In genomic region chr1:206023682-206024081, GRCh38 we compare ENCODE assay signal across 19 cellular contexts. TPM values are rescaled to one million over a fixed set of nuclear protein-coding genes. Genes with fewer than 3 reads are reported as not detected.
DNase-seq lines count a peak whose midpoint lies in the region; ATAC-seq and TF ChIP-seq lines count a peak whose summit lies in the region.
"Had no signal": no experiment of that assay in that cellular context is flagged by ENCODE, and none has a peak within 500 bp of the region (broad histone marks: within the 10 kb centered on the region; RNA-seq: fewer than 3 reads in every experiment).

CTSE (minus strand) TSS chr1:206023895; CDS start chr1:206023791, 104 bp downstream.

- DNase-seq in CD4-positive, CD25-positive, alpha-beta regulatory T cell, result no peak
- DNase-seq in body of pancreas (peak in 1 of 4 donors; percentile 21), lower lobe of right lung (peak; percentile 66), progenitor cell of endocrine pancreas (ENCODE audit: low spot score, unreplicated experiment) (no peak), T1000 (lab: John Stamatoyannopoulos, UW) (no peak)
- no peak for DNase-seq in activated CD4-positive, alpha-beta T cell treated with anti-CD3 and anti-CD28 coated beads, Interleukin-2, amount 50 U/mL, for 4 hours
- DNase-seq in stimulated activated naive CD8-positive, alpha-beta T cell treated with anti-CD3 and anti-CD28 coated beads, Interleukin-15, amount 100 ng/mL, for 72 hours, result no peak
- DNase-seq: GOT3, IMR-90, Kasumi-1, NCI-H1105, NCI-H1694 treated with DMSO at 0.1 percent for 48 hours, NCI-H2107, NCI-H2227 treated with DMSO at 0.1 percent for 48 hours, NCI-H524 treated with DMSO at 0.1 percent for 48 hours had no signal

- peaks cover 11% of the 10 kb centered on the region for H3K27me3 ChIP-seq in CD4-positive, CD25-positive, alpha-beta regulatory T cell (ENCODE audit: control insufficient read depth, insufficient read depth, low read length)
- H3K27me3 ChIP-seq in body of pancreas (no peaks in the 10 kb centered on the region), lower lobe of right lung (ENCODE audit: low read depth) (no peaks in the 10 kb centered on the region)
- H3K27me3 ChIP-seq: BLaER1 treated with 17β-estradiol and CSF1 and Interleukin-3, amounts not matched to agents 10 nM and 100 nM had no signal

- no peaks in the 10 kb centered on the region for H3K4me1 Mint-ChIP-seq in CD4-positive, CD25-positive, alpha-beta regulatory T cell
- H3K4me1 Mint-ChIP-seq in progenitor cell of endocrine pancreas (ENCODE audit: low read depth), result peaks cover 37% of the 10 kb centered on the region
- peaks cover 10% of the 10 kb centered on the region for H3K4me1 Mint-ChIP-seq in stimulated activated naive CD8-positive, alpha-beta T cell treated with anti-CD3 and anti-CD28 coated beads, Interleukin-15, amount 100 ng/mL, for 72 hours

- H3K9me3 Mint-ChIP-seq in CD4-positive, CD25-positive, alpha-beta regulatory T cell, result peaks cover 0 to 2% (median 0%) of the 10 kb centered on the region in 7 donors
- H3K9me3 Mint-ChIP-seq in progenitor cell of endocrine pancreas (ENCODE audit: low read depth), result peaks cover 3% of the 10 kb centered on the region
- H3K9me3 Mint-ChIP-seq in stimulated activated naive CD8-positive, alpha-beta T cell treated with anti-CD3 and anti-CD28 coated beads, Interleukin-15, amount 100 ng/mL, for 72 hours, result no peaks in the 10 kb centered on the region

- intact Hi-C loops in body of pancreas (cut with DNase I), result no loop called here
- intact Hi-C loops in lower lobe of right lung (cut with DNase I), result no loop called here

- no peak within 1 kb of the TSS for H3K4me3 Mint-ChIP-seq in CD4-positive, CD25-positive, alpha-beta regulatory T cell
- H3K4me3 Mint-ChIP-seq in progenitor cell of endocrine pancreas (ENCODE audit: low read depth), result peak within 1 kb of the TSS; percentile 17
- H3K4me3 Mint-ChIP-seq in stimulated activated naive CD8-positive, alpha-beta T cell treated with anti-CD3 and anti-CD28 coated beads, Interleukin-15, amount 100 ng/mL, for 72 hours, result no peak within 1 kb of the TSS

- H3K27ac ChIP-seq in CD4-positive, CD25-positive, alpha-beta regulatory T cell (ENCODE audit: insufficient read depth, low read length, poor library complexity, severe bottlenecking), result no peak within 1 kb of the TSS
- H3K27ac ChIP-seq in body of pancreas (no peak within 1 kb of the TSS), lower lobe of right lung (peak within 1 kb of the TSS; percentile 32)
- H3K27ac ChIP-seq: BLaER1 treated with 17β-estradiol and CSF1 and Interleukin-3, amounts not matched to agents 10 nM and 100 nM had no signal

- no peak for ATAC-seq in CD4-positive, CD25-positive, alpha-beta regulatory T cell (ENCODE audit: low read depth in 2 of 2)
- peak; percentile 57 for ATAC-seq in body of pancreas
- ATAC-seq in lower lobe of right lung, result peak; percentile 92 to 93
- no peak for ATAC-seq in stimulated activated naive CD8-positive, alpha-beta T cell treated with anti-CD3 and anti-CD28 coated beads, Interleukin-15, amount 100 ng/mL, for 72 hours
- no peak for ATAC-seq in HG03039 (IDR thresholded peaks at IDR 0.05; ENCODE audit: unreplicated experiment)
- ATAC-seq: Right ventricle myocardium inferior had no signal

- H3K36me3 Mint-ChIP-seq in CD4-positive, CD25-positive, alpha-beta regulatory T cell, result no peaks in the 10 kb centered on the region
- H3K36me3 Mint-ChIP-seq in progenitor cell of endocrine pancreas (ENCODE audit: insufficient read depth), result no peaks in the 10 kb centered on the region

- 46 to 53% methylated on average over 10 to 11 of the region's 11 CpGs for WGBS in body of pancreas, 2 donors

- no peaks in the 10 kb centered on the region for H3K36me3 ChIP-seq in CD4-positive, CD25-positive, alpha-beta regulatory T cell (ENCODE audit: control insufficient read depth, insufficient read depth, low read length)
- H3K36me3 ChIP-seq in body of pancreas (replicated peaks in 1 of 2; ENCODE audit: insufficient read depth in 1 of 2, low read depth in 2 of 2) (no peaks in the 10 kb centered on the region), lower lobe of right lung (no peaks in the 10 kb centered on the region)
- H3K36me3 ChIP-seq: BLaER1 treated with 17β-estradiol and CSF1 and Interleukin-3, amounts not matched to agents 10 nM and 100 nM had no signal

- TF ChIP-seq POLR2A in body of pancreas (IDR thresholded peaks at IDR 0.05), result peak in 1 of 3 donors; percentile 9

- H3K4me3 ChIP-seq in CD4-positive, CD25-positive, alpha-beta regulatory T cell (ENCODE audit: low read depth, low read length), result no peak within 1 kb of the TSS
- H3K4me3 ChIP-seq in body of pancreas (no peak within 1 kb of the TSS), lower lobe of right lung (peak within 1 kb of the TSS; percentile 26)
- H3K4me3 ChIP-seq: BLaER1 treated with 17β-estradiol and CSF1 and Interleukin-3, amounts not matched to agents 10 nM and 100 nM had no signal

- peak within 1 kb of the TSS in 2 of 3 donors; percentile 16 to 32 for H3K27ac Mint-ChIP-seq in CD4-positive, CD25-positive, alpha-beta regulatory T cell
- H3K27ac Mint-ChIP-seq in progenitor cell of endocrine pancreas, result no peak within 1 kb of the TSS
- H3K27ac Mint-ChIP-seq in stimulated activated naive CD8-positive, alpha-beta T cell treated with anti-CD3 and anti-CD28 coated beads, Interleukin-15, amount 100 ng/mL, for 72 hours, result no peak within 1 kb of the TSS

- peaks cover 47% of the 10 kb centered on the region for H3K27me3 Mint-ChIP-seq in CD4-positive, CD25-positive, alpha-beta regulatory T cell
- peaks cover 7% of the 10 kb centered on the region for H3K27me3 Mint-ChIP-seq in progenitor cell of endocrine pancreas
- H3K27me3 Mint-ChIP-seq in stimulated activated naive CD8-positive, alpha-beta T cell treated with anti-CD3 and anti-CD28 coated beads, Interleukin-15, amount 100 ng/mL, for 72 hours, result peaks cover 29% of the 10 kb centered on the region

- TF ChIP-seq CTCF in body of pancreas (IDR thresholded peaks at IDR 0.05) (no peak), lower lobe of right lung (IDR thresholded peaks at IDR 0.05) (no peak), progenitor cell of endocrine pancreas (IDR thresholded peaks at IDR 0.05; ENCODE audit: unreplicated experiment) (no peak)

- no peaks in the 10 kb centered on the region for H3K4me1 ChIP-seq in CD4-positive, CD25-positive, alpha-beta regulatory T cell (ENCODE audit: control insufficient read depth, insufficient read depth, low read length, poor library complexity, severe bottlenecking)
- H3K4me1 ChIP-seq in body of pancreas (no peaks in the 10 kb centered on the region), lower lobe of right lung (peaks cover 7% of the 10 kb centered on the region)

- H3K9me3 ChIP-seq in CD4-positive, CD25-positive, alpha-beta regulatory T cell (ENCODE audit: control insufficient read depth in 2 of 2, low read length in 2 of 2), result no peaks in the 10 kb centered on the region
- H3K9me3 ChIP-seq in body of pancreas, result no peaks in the 10 kb centered on the region
- H3K9me3 ChIP-seq in lower lobe of right lung, result no peaks in the 10 kb centered on the region

RNA-seq across cellular contexts. Expression of gene CTSE, which starts in this region (rescaled TPM):
- total RNA-seq in CD4-positive, CD25-positive, alpha-beta regulatory T cell, result not detected
- not detected for polyA plus RNA-seq in CD4-positive, CD25-positive, alpha-beta regulatory T cell
- total RNA-seq in body of pancreas (10 to 100 TPM in 1 of 2 donors, 1 to 10 TPM in 1; 4.9 to 28.3 TPM), lower lobe of right lung (63.6 TPM), progenitor cell of endocrine pancreas (5.6 and 8.4 TPM in 2 replicates)
- total RNA-seq: A172, IMR-90, Right ventricle myocardium inferior had no signal
- polyA plus RNA-seq: IMR-90 had no signal

Comparison
In these comparisons a context has a peak if more than half of its experiments do, and no peak if none do; other contexts are left out.
1. ATAC-seq: peak in body of pancreas (single experiment) and lower lobe of right lung (2 of 2); none in CD4-positive, CD25-positive, alpha-beta regulatory T cell (0 of 2), stimulated activated naive CD8-positive, alpha-beta T cell treated with anti-CD3 and anti-CD28 coated beads, Interleukin-15, amount 100 ng/mL, for 72 hours (single experiment) and HG03039 (single experiment).
2. H3K27ac Mint-ChIP-seq: peak in CD4-positive, CD25-positive, alpha-beta regulatory T cell (2 of 3); none in progenitor cell of endocrine pancreas (single experiment) and stimulated activated naive CD8-positive, alpha-beta T cell treated with anti-CD3 and anti-CD28 coated beads, Interleukin-15, amount 100 ng/mL, for 72 hours (0 of 2).